In genomic region chr19:47305309-47305751, GRCh38 we compare ENCODE assay signal across 8 cellular contexts. TPM values are rescaled to one million over a fixed set of nuclear protein-coding genes. Genes with fewer than 3 reads are reported as not detected.
DNase-seq lines count a peak whose midpoint lies in the region; ATAC-seq and TF ChIP-seq lines count a peak whose summit lies in the region.

No MANE protein-coding gene starts in this region.

- no peaks in the 10 kb centered on the region for H3K4me1 ChIP-seq in lung (ENCODE audit: control insufficient read depth in 2 of 2, insufficient read depth in 2 of 2, low read length in 2 of 2)

- ATAC-seq in lung (ENCODE audit: insufficient read depth, low FRiP score) (peak; percentile 73), HG03432 (IDR thresholded peaks at IDR 0.05; ENCODE audit: unreplicated experiment) (no peak)

- WGBS in lung, 2 donors = 6 to 8% methylated on average over 14 of the region's 14 CpGs

- H3K36me3 ChIP-seq in lung (ENCODE audit: control insufficient read depth in 2 of 2, insufficient read depth in 2 of 2, low read length in 2 of 2) = no peaks in the 10 kb centered on the region

- no peaks in the 10 kb centered on the region for H3K9me3 ChIP-seq in lung (ENCODE audit: control insufficient read depth in 2 of 2, insufficient read depth in 1 of 2, low read length in 1 of 2)

- TF ChIP-seq CTCF in choroid plexus epithelial cell (conservative IDR thresholded peaks at IDR 0.05; ENCODE audit: low read depth, low read length) = peak; percentile 98
- TF ChIP-seq CTCF in lung (IDR thresholded peaks at IDR 0.05; ENCODE audit: control extremely low read depth, extremely low read depth) = peak; percentile 85

- H3K4me3 ChIP-seq in choroid plexus epithelial cell (ENCODE audit: low read depth, low read length) = no peak overlapping the region
- H3K4me3 ChIP-seq in lung = no peak overlapping the region

- H3K27ac ChIP-seq in lung (ENCODE audit: low read depth in 1 of 2, low read length in 1 of 2) = no peak overlapping the region

- no peaks in the 10 kb centered on the region for H3K27me3 ChIP-seq in lung (ENCODE audit: control insufficient read depth, insufficient read depth)

- DNase-seq in NCI-H2081 (lab: John Stamatoyannopoulos, UW) (peak; percentile 53 to 59), NCI-H2081 treated with DMSO at 0.1 percent for 48 hours (lab: John Stamatoyannopoulos, UW) (no peak), NCI-H2107 (lab: John Stamatoyannopoulos, UW) (peak; percentile 23), choroid plexus epithelial cell (ENCODE audit: low read depth) (peak; percentile 92), lung (ENCODE audit: low spot score) (peak; percentile 65)
- peak; percentile 38 for DNase-seq in activated CD4-positive, CD25-positive, alpha-beta regulatory T cell treated with anti-CD3 and anti-CD28 coated beads, Interleukin-2, amount 50 U/mL, for 16 hours (ENCODE audit: low read depth, low spot score)
- peak; percentile 35 for DNase-seq in stimulated activated CD8-positive, alpha-beta memory T cell treated with anti-CD3 and anti-CD28 coated beads, Interleukin-15, amount 100 ng/mL, for 1 hour (ENCODE audit: low read depth)

RNA-seq across cellular contexts. Expression of gene C5AR1, which starts 4.3 kb away (rescaled TPM):
- total RNA-seq in lung = 10 to 100 TPM in 1 of 2 donors, 1 to 10 TPM in 1; 9.6 to 81.2 TPM
- 100 to 1,000 TPM in 1 of 2 donors, 1 to 10 TPM in 1; 9.4 to 156 TPM for polyA plus RNA-seq in lung

RNA-seq across cellular contexts. Expression of gene C5AR2, which starts 26.6 kb away (rescaled TPM):
- total RNA-seq in lung = 10 to 100 TPM in 1 of 2 donors, 1 to 10 TPM in 1; 2.7 to 12.6 TPM
- 10 to 100 TPM in 1 of 2 donors, 1 to 10 TPM in 1; 1.0 to 17.4 TPM for polyA plus RNA-seq in lung

RNA-seq across cellular contexts. Expression of gene INAFM1, which starts 30.6 kb away (rescaled TPM):
- total RNA-seq in lung = 10 to 100 TPM in 1 of 2 donors, 1 to 10 TPM in 1; 2.4 to 33.5 TPM
- polyA plus RNA-seq in lung = 10 to 100 TPM; 12.0 to 12.1 TPM

RNA-seq across cellular contexts. Expression of gene DHX34, which starts 43.8 kb away (rescaled TPM):
- 10 to 100 TPM; 14.8 to 18.2 TPM for total RNA-seq in lung
- 10 to 100 TPM; 13.5 to 24.2 TPM for polyA plus RNA-seq in lung

RNA-seq across cellular contexts. Expression of gene CCDC9, which starts 49.0 kb away (rescaled TPM):
- 10 to 100 TPM; 17.5 to 44.5 TPM for total RNA-seq in lung
- 10 to 100 TPM; 30.0 to 39.1 TPM for polyA plus RNA-seq in lung
